Comparison of ENCODE assay signal across 8 cellular contexts in genomic region chr4:107931775-107932321, GRCh38. TPM values are rescaled to one million over a fixed set of nuclear protein-coding genes. Genes with fewer than 3 reads are reported as not detected.
DNase-seq lines count a peak whose midpoint lies in the region; ATAC-seq and TF ChIP-seq lines count a peak whose summit lies in the region.

No MANE protein-coding gene starts in this region.

- no peaks in the 10 kb centered on the region for H3K9me3 ChIP-seq in esophagus squamous epithelium

- intact Hi-C loops in esophagus squamous epithelium (cut with DNase I) = no loop called here

- peak overlapping the region; percentile 76 for H3K4me3 Mint-ChIP-seq in osteocyte (ENCODE audit: unreplicated experiment)

- no peak for TF ChIP-seq POLR2A in esophagus squamous epithelium (IDR thresholded peaks at IDR 0.05)

- H3K27ac Mint-ChIP-seq in osteocyte (ENCODE audit: unreplicated experiment) = peak overlapping the region; percentile 46

- no peaks in the 10 kb centered on the region for H3K9me3 Mint-ChIP-seq in osteocyte (ENCODE audit: unreplicated experiment)

- H3K36me3 Mint-ChIP-seq in osteocyte (ENCODE audit: unreplicated experiment) = peaks cover 6% of the 10 kb centered on the region

- peaks cover 0 to 6% (median 0%) of the 10 kb centered on the region in 4 donors for H3K27me3 ChIP-seq in esophagus squamous epithelium

- H3K36me3 ChIP-seq in esophagus squamous epithelium = peaks cover 0 to 6% (median 0%) of the 10 kb centered on the region in 3 donors

- ATAC-seq in HG03460 (IDR thresholded peaks at IDR 0.05; ENCODE audit: unreplicated experiment) = peak; percentile 22

- TF ChIP-seq CTCF in esophagus squamous epithelium (IDR thresholded peaks at IDR 0.05) (no peak), osteocyte (IDR thresholded peaks at IDR 0.05) (no peak)

- peaks cover 7 to 34% (median 11%) of the 10 kb centered on the region in 3 donors for H3K4me1 ChIP-seq in esophagus squamous epithelium

- DNase-seq in DMS79 treated with DMSO at 0.1 percent for 48 hours (lab: John Stamatoyannopoulos, UW) (peak; percentile 8), DMS79 (lab: John Stamatoyannopoulos, UW) (no peak), esophagus squamous epithelium (lab: John Stamatoyannopoulos, UW) (peak; percentile 1), osteocyte (ENCODE audit: extremely low spot score, unreplicated experiment) (no peak), NCI-H510A (lab: John Stamatoyannopoulos, UW) (no peak), pons (ENCODE audit: low spot score) (no peak)
- DNase-seq in activated CD8-positive, alpha-beta memory T cell treated with anti-CD3 and anti-CD28 coated beads, Interleukin-2, amount 50 U/mL, for 48 hours = peak; percentile 66

- peak overlapping the region; percentile 60 to 82 (median 70) for H3K4me3 ChIP-seq in esophagus squamous epithelium

- H3K27me3 Mint-ChIP-seq in osteocyte (ENCODE audit: unreplicated experiment) = no peaks in the 10 kb centered on the region

- H3K4me1 Mint-ChIP-seq in osteocyte (ENCODE audit: unreplicated experiment) = peaks cover 13% of the 10 kb centered on the region

- peak overlapping the region; percentile 63 to 90 (median 82) for H3K27ac ChIP-seq in esophagus squamous epithelium

- 0% methylated on average over 2 to 10 of the region's 45 CpGs for WGBS in esophagus squamous epithelium, 2 donors

RNA-seq across cellular contexts. Expression of gene CYP2U1, which starts 0.5 kb away (rescaled TPM):
- total RNA-seq in esophagus squamous epithelium = 1 to 10 TPM; 1.8 to 8.4 (median 4.5) TPM
- total RNA-seq in osteocyte = 12.5 and 14.0 TPM in 2 replicates

RNA-seq across cellular contexts. Expression of gene HADH, which starts 57.8 kb away (rescaled TPM):
- 10 to 100 TPM; 26.8 to 46.5 (median 38.1) TPM for total RNA-seq in esophagus squamous epithelium
- total RNA-seq in osteocyte = 29.8 and 31.6 TPM in 2 replicates

Comparison
In these comparisons a context has a peak if more than half of its experiments do, and no peak if none do; other contexts are left out.
1. DNase-seq: peak in DMS79 treated with DMSO at 0.1 percent for 48 hours (single experiment), activated CD8-positive, alpha-beta memory T cell treated with anti-CD3 and anti-CD28 coated beads, Interleukin-2, amount 50 U/mL, for 48 hours (single experiment) and esophagus squamous epithelium (single experiment); none in DMS79 (single experiment), osteocyte (single experiment), NCI-H510A (single experiment) and pons (single experiment).